Comparison of ENCODE assay signal across 1 cellular context in genomic region chr2:17748745-17749144, GRCh38.
TF ChIP-seq lines count a peak whose summit lies in the region.

No MANE protein-coding gene starts in this region.

TF ChIP-seq in HCT116, 20 proteins besides CTCF, POLR2A, EP300 and RAD21 (continued from another document):
- no peak for TF ChIP-seq REST (IDR thresholded peaks at IDR 0.05; ENCODE audit: low read depth)
- TF ChIP-seq JUND (IDR thresholded peaks at IDR 0.05) = no peak
